In genomic region chr1:236686815-236687160, GRCh38 we compare ENCODE assay signal across 8 cellular contexts. TPM values are rescaled to one million over a fixed set of nuclear protein-coding genes. Genes with fewer than 3 reads are reported as not detected.
DNase-seq lines count a peak whose midpoint lies in the region; ATAC-seq and TF ChIP-seq lines count a peak whose summit lies in the region.

No MANE protein-coding gene starts in this region.

- no peaks in the 10 kb centered on the region for H3K27me3 Mint-ChIP-seq in Calu3 (ENCODE audit: unreplicated experiment)

- peaks cover 10% of the 10 kb centered on the region for H3K27me3 ChIP-seq in gastroesophageal sphincter
- H3K27me3 ChIP-seq in trophoblast cell (ENCODE audit: insufficient read depth, low read length): peaks cover 13% of the 10 kb centered on the region

- no peak overlapping the region for H2BK120ac ChIP-seq in trophoblast cell (ENCODE audit: insufficient read depth, low read length, poor library complexity)

- peak overlapping the region; percentile 61 for H3K4me2 ChIP-seq in trophoblast cell (ENCODE audit: low read length)

- peaks cover 2% of the 10 kb centered on the region for H3K79me1 ChIP-seq in trophoblast cell (ENCODE audit: low read length)

- no peak overlapping the region for H3K23ac ChIP-seq in trophoblast cell (ENCODE audit: low read length)

- H3K9me3 ChIP-seq in gastroesophageal sphincter (no peaks in the 10 kb centered on the region), trophoblast cell (ENCODE audit: insufficient read depth, low read depth, low read length) (no peaks in the 10 kb centered on the region)

- peak overlapping the region; percentile 65 for H2AFZ ChIP-seq in trophoblast cell (ENCODE audit: insufficient read depth, low read length, poor library complexity)

- H3K36me3 ChIP-seq in gastroesophageal sphincter: no peaks in the 10 kb centered on the region
- no peaks in the 10 kb centered on the region for H3K36me3 ChIP-seq in trophoblast cell (ENCODE audit: control insufficient read depth in 1 of 2, insufficient read depth in 2 of 2, low read length in 2 of 2)

- H3K4me1 Mint-ChIP-seq in Calu3 (ENCODE audit: low read depth, unreplicated experiment): no peaks in the 10 kb centered on the region

- no peak overlapping the region for H2AK5ac ChIP-seq in trophoblast cell (ENCODE audit: low read length)

- no peak overlapping the region for H3K14ac ChIP-seq in trophoblast cell (ENCODE audit: low read length)

- TF ChIP-seq CTCF in gastroesophageal sphincter (IDR thresholded peaks at IDR 0.05) (no peak), Calu3 (IDR thresholded peaks at IDR 0.05; ENCODE audit: unreplicated experiment) (no peak)

- no peak for TF ChIP-seq POLR2A in gastroesophageal sphincter (IDR thresholded peaks at IDR 0.05)

- BruUV-seq in Calu3 (replicated peaks; lab: Mats Ljungman, UMichigan): no TSS peak

- no peak for TF ChIP-seq EP300 in gastroesophageal sphincter (IDR thresholded peaks at IDR 0.05)

- no peak overlapping the region for H3K27ac Mint-ChIP-seq in Calu3 (ENCODE audit: unreplicated experiment)

- CTCF ChIA-PET in Calu3 (lab: Charles Lee): no interaction called here

- ATAC-seq in GM18511 (IDR thresholded peaks at IDR 0.05; ENCODE audit: unreplicated experiment): peak; percentile 8
- ATAC-seq in SK-N-SH treated with all-trans-retinoic acid at 6 μM for 48 hours: peak; percentile 30
- peak; percentile 24 for ATAC-seq in gastroesophageal sphincter

- H3K9me3 Mint-ChIP-seq in Calu3 (ENCODE audit: low read depth, unreplicated experiment): peaks cover 6% of the 10 kb centered on the region

- DNase-seq in trophoblast cell (no peak), ecto neural progenitor cell (ENCODE audit: low spot score) (no peak), Calu3 (no peak), NCI-H82 (lab: John Stamatoyannopoulos, UW) (no peak), Kasumi-1 (lab: John Stamatoyannopoulos, UW) (no peak)

- peak overlapping the region; percentile 51 to 66 for H3K4me3 ChIP-seq in gastroesophageal sphincter
- H3K4me3 ChIP-seq in trophoblast cell (ENCODE audit: low read depth, low read length): peak overlapping the region; percentile 29

- WGBS in gastroesophageal sphincter (ENCODE audit: low coverage in 1 of 2), 2 donors: 24 to 27% methylated on average over 2 of the region's 31 CpGs
- no CpG with 5 or more reads among the region's 31 CpGs for WGBS in trophoblast cell (ENCODE audit: extremely low coverage, insufficient coverage, insufficient read length)

- H3K4ac ChIP-seq in trophoblast cell (ENCODE audit: low read depth, low read length): no peak overlapping the region

- H3K4me1 ChIP-seq in gastroesophageal sphincter (peaks cover 0 to 26% (median 11%) of the 10 kb centered on the region in 3 donors), trophoblast cell (ENCODE audit: control insufficient read depth in 1 of 2, insufficient read depth in 2 of 2, low read length in 2 of 2) (peaks cover 6 to 8% of the 10 kb centered on the region in 2 experiments)

- peak overlapping the region; percentile 22 for H4K8ac ChIP-seq in trophoblast cell (ENCODE audit: low read depth, low read length)

- no peak overlapping the region for H3K18ac ChIP-seq in trophoblast cell (ENCODE audit: low read length)

- H3K36me3 Mint-ChIP-seq in Calu3 (ENCODE audit: insufficient read depth, unreplicated experiment): no peaks in the 10 kb centered on the region

- no peak overlapping the region for H2BK12ac ChIP-seq in trophoblast cell (ENCODE audit: low read length)

- H3K79me2 ChIP-seq in trophoblast cell (ENCODE audit: control insufficient read depth, insufficient read depth, low read length, poor library complexity): peaks cover 2% of the 10 kb centered on the region

- H3K27ac ChIP-seq in gastroesophageal sphincter: peak overlapping the region; percentile 10 to 80 (median 72)
- no peak overlapping the region for H3K27ac ChIP-seq in trophoblast cell (ENCODE audit: low read depth, low read length)

- no peak overlapping the region for H3K9ac ChIP-seq in trophoblast cell (ENCODE audit: low read length)

- no peak overlapping the region for H4K12ac ChIP-seq in trophoblast cell (ENCODE audit: low read depth, low read length)

- H2BK5ac ChIP-seq in trophoblast cell (ENCODE audit: low read depth, low read length, poor library complexity): no peak overlapping the region

- H4K91ac ChIP-seq in trophoblast cell (ENCODE audit: low read depth, low read length): no peak overlapping the region

- intact Hi-C loops in Calu3 (cut with micrococcal nuclease; ENCODE audit: unreplicated experiment): no loop called here

- H3K4me3 Mint-ChIP-seq in Calu3 (ENCODE audit: low read depth, unreplicated experiment): no peak overlapping the region

TF ChIP-seq in SK-N-SH treated with all-trans-retinoic acid at 6 μM for 48 hours, 23 proteins besides CTCF, POLR2A, EP300 and RAD21 (continues in another document):
- TF ChIP-seq TCF4 (CRISPR knock-in tag; IDR thresholded peaks at IDR 0.05; ENCODE audit: borderline replicate concordance) (no peak), ZNF8 (CRISPR knock-in tag; IDR thresholded peaks at IDR 0.05) (no peak), ESRRG (CRISPR knock-in tag; IDR thresholded peaks at IDR 0.05) (no peak), CREB5 (CRISPR knock-in tag; IDR thresholded peaks at IDR 0.05; ENCODE audit: low read depth) (no peak), OSR1 (CRISPR knock-in tag; IDR thresholded peaks at IDR 0.05) (no peak), ARNTL (CRISPR knock-in tag; IDR thresholded peaks at IDR 0.05; ENCODE audit: borderline replicate concordance, low read depth) (no peak), POU6F1 (CRISPR knock-in tag; IDR thresholded peaks at IDR 0.05; ENCODE audit: borderline replicate concordance, low read depth) (no peak), ZC3H10 (CRISPR knock-in tag; IDR thresholded peaks at IDR 0.05) (no peak), RARB (CRISPR knock-in tag; IDR thresholded peaks at IDR 0.05) (no peak), CSDC2 (CRISPR knock-in tag; IDR thresholded peaks at IDR 0.05) (no peak), ZNF70 (CRISPR knock-in tag; IDR thresholded peaks at IDR 0.05) (no peak), TSHZ2 (CRISPR knock-in tag; IDR thresholded peaks at IDR 0.05) (no peak), BACH2 (CRISPR knock-in tag; IDR thresholded peaks at IDR 0.05; ENCODE audit: borderline replicate concordance) (no peak), ZFP3 (CRISPR knock-in tag; IDR thresholded peaks at IDR 0.05) (no peak), PPARA (CRISPR knock-in tag; IDR thresholded peaks at IDR 0.05; ENCODE audit: borderline replicate concordance) (no peak)

RNA-seq across cellular contexts. Expression of gene ACTN2, which starts 0.5 kb away (rescaled TPM):
- total RNA-seq in gastroesophageal sphincter (10 to 100 TPM in 3 of 4 donors, 1 to 10 TPM in 1; 5.7 to 21.3 (median 14.1) TPM), Calu3 (2022) (0.54 TPM in 1 of 2 replicates, not detected in the other)
- 6.9 and 8.3 TPM in 2 replicates for polyA plus RNA-seq in trophoblast cell (2013)
